In the genomic region with DNA sequence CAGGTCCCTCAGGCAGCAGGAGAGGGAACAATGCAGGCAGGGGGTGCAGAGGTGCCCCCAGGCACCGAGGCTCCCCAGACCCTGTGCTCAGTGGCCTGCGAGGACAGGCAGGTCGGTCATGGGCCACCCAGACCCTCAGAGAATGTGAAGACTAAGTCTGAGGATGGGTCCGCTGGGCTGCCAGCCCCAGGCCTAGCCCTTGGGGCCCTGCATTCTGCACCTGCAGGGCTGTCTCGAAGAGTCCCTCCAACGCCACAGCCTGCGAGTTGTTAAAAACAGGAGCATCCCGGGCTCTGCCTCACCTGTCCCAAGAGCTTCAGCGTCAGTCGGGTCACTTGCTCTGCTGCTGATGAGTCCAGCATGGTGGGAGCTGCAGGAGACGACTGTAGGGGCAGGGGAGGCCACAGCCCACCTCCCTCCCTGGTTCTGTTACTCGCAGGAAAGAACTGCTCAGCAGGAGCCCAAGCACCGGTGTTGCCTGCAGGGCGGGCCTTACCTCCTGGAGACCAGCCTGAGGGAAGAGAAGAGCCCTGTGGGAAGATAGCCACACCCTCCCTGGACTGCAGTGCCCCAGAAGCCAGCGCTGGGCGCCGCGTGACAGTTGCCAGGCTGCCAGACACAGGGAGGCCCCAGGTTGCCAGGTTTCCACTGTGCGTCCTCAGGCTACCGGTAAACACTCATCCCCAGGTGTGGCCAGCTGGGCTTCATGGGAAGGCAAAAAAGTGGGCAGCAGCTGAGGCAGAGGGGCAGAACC, we compare ENCODE assay signal across 1 cellular context.
TF ChIP-seq lines count a peak whose summit lies in the region.

No MANE protein-coding gene starts in this region.

TF ChIP-seq in WTC11, 78 proteins besides CTCF, POLR2A, EP300 and RAD21 (continued from another document):
- TF ChIP-seq, protein P1, sequence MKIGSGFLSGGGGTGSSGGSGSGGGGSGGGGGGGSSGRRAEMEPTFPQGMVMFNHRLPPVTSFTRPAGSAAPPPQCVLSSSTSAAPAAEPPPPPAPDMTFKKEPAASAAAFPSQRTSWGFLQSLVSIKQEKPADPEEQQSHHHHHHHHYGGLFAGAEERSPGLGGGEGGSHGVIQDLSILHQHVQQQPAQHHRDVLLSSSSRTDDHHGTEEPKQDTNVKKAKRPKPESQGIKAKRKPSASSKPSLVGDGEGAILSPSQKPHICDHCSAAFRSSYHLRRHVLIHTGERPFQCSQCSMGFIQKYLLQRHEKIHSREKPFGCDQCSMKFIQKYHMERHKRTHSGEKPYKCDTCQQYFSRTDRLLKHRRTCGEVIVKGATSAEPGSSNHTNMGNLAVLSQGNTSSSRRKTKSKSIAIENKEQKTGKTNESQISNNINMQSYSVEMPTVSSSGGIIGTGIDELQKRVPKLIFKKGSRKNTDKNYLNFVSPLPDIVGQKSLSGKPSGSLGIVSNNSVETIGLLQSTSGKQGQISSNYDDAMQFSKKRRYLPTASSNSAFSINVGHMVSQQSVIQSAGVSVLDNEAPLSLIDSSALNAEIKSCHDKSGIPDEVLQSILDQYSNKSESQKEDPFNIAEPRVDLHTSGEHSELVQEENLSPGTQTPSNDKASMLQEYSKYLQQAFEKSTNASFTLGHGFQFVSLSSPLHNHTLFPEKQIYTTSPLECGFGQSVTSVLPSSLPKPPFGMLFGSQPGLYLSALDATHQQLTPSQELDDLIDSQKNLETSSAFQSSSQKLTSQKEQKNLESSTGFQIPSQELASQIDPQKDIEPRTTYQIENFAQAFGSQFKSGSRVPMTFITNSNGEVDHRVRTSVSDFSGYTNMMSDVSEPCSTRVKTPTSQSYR (CRISPR knock-in tag; IDR thresholded peaks at IDR 0.05), result no peak
- TF ChIP-seq, protein P2, sequence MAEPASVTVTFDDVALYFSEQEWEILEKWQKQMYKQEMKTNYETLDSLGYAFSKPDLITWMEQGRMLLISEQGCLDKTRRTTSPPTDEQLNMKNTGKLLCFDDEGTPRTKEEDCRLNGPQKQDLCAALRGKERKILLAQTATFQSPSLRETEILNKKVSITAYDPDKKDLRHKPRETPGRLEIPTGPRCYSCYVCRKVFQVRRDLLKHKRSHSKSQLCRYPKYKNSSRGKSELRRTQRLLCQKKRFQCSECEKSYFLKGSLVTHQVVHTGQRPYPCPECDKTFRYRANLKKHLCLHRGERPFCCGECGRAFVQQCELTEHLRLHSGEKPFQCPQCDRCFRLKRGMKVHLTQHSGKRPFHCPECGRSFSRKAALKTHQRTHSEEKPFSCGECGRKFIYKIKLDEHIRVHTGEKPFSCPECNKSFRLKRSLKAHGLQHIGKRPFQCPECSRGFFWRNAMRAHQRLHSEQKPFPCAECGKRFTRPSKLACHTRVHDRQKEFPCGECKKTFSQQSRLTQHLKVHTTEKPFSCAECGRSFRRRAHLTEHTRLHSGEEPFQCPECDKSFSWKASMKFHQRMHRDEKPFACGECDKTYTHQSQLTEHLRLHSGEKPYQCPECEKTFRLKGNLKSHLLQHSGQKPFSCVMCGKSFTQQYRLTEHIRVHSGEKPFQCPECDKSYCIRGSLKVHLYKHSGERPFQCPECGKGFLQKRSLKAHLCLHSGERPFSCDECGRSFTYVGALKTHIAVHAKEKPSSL (CRISPR knock-in tag; conservative IDR thresholded peaks at IDR 0.05), result no peak
- TF ChIP-seq ZNF671 (CRISPR knock-in tag; IDR thresholded peaks at IDR 0.05), result no peak
- TF ChIP-seq, protein P3, sequence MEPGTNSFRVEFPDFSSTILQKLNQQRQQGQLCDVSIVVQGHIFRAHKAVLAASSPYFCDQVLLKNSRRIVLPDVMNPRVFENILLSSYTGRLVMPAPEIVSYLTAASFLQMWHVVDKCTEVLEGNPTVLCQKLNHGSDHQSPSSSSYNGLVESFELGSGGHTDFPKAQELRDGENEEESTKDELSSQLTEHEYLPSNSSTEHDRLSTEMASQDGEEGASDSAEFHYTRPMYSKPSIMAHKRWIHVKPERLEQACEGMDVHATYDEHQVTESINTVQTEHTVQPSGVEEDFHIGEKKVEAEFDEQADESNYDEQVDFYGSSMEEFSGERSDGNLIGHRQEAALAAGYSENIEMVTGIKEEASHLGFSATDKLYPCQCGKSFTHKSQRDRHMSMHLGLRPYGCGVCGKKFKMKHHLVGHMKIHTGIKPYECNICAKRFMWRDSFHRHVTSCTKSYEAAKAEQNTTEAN (CRISPR knock-in tag; IDR thresholded peaks at IDR 0.05), result no peak
- TF ChIP-seq ESRRA (CRISPR knock-in tag; IDR thresholded peaks at IDR 0.05; ENCODE audit: borderline replicate concordance), result no peak
- TF ChIP-seq EMX1 (CRISPR knock-in tag; IDR thresholded peaks at IDR 0.05), result no peak
- TF ChIP-seq NR1H2 (CRISPR knock-in tag; IDR thresholded peaks at IDR 0.05), result no peak
